Comparison of ENCODE assay signal across 8 cellular contexts in the genomic region with DNA sequence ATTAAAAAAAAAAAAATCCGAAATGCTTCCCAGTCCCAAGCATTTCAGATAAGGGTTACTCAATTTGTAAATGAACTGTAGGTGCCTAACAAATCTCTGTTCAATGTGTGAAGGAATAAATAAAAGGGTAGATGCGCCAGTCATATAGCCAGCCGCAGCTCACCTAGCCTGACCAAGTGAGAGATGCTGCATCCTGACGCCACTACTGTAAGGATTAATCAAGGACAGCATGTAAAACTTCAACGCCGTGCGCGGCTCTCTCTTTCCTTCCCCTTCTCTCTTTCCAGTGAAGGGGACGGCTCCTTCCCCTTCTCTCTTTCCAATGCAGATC. TPM values are rescaled to one million over a fixed set of nuclear protein-coding genes. Genes with fewer than 3 reads are reported as not detected.
DNase-seq lines count a peak whose midpoint lies in the region; ATAC-seq and TF ChIP-seq lines count a peak whose summit lies in the region.

No MANE protein-coding gene starts in this region.

- H4K20me1 ChIP-seq in OCI-LY1 (ENCODE audit: insufficient read depth, low read length): no peaks in the 10 kb centered on the region
- H4K20me1 ChIP-seq in neural progenitor cell (ENCODE audit: low read depth): no peaks in the 10 kb centered on the region

- no peak for DNase-seq in activated T-cell treated with anti-CD3 and anti-CD28 coated beads, Interleukin-2, amount 50 U/mL, for 4 hours
- no peak for DNase-seq in activated T-cell treated with anti-CD3 and anti-CD28 coated beads, Interleukin-2, amount 50 U/mL, for 1 hour
- DNase-seq in epithelial cell of esophagus (ENCODE audit: low read depth) (no peak), neural progenitor cell (ENCODE audit: low spot score) (no peak), DMS53 (lab: John Stamatoyannopoulos, UW) (no peak), NCI-H2171 treated with DMSO at 0.1 percent for 48 hours (lab: John Stamatoyannopoulos, UW) (no peak)
- no peak for DNase-seq in stimulated activated CD4-positive, alpha-beta T cell treated with anti-CD3 and anti-CD28 coated beads, Interleukin-4, amount 100 ng/mL, for 1 hour

- H3K9me3 ChIP-seq in OCI-LY1 (ENCODE audit: low read length): peaks cover under 1% of the 10 kb centered on the region; the same call in 1 of the 2 replicates
- no peaks in the 10 kb centered on the region for H3K9me3 ChIP-seq in neural progenitor cell (ENCODE audit: low read depth)

- H3K9ac ChIP-seq in OCI-LY1 (ENCODE audit: low read length) (peak overlapping the region; percentile 62), neural progenitor cell (peak overlapping the region; percentile 71)

- no peaks in the 10 kb centered on the region for H3K9me3 Mint-ChIP-seq in activated T-cell treated with anti-CD3 and anti-CD28 coated beads, Interleukin-2, amount 50 U/mL, for 4 hours
- H3K9me3 Mint-ChIP-seq in neural progenitor cell: no peaks in the 10 kb centered on the region

- H3K4me1 Mint-ChIP-seq in activated T-cell treated with anti-CD3 and anti-CD28 coated beads, Interleukin-2, amount 50 U/mL, for 4 hours (ENCODE audit: low read depth): peaks cover 28% of the 10 kb centered on the region
- peaks cover 17% of the 10 kb centered on the region for H3K4me1 Mint-ChIP-seq in neural progenitor cell

- peaks cover 18% of the 10 kb centered on the region for H3K36me3 ChIP-seq in OCI-LY1 (ENCODE audit: insufficient read depth, low read length)
- H3K36me3 ChIP-seq in neural progenitor cell: no peaks in the 10 kb centered on the region

- peaks cover 25% of the 10 kb centered on the region for H3K4me1 ChIP-seq in OCI-LY1 (ENCODE audit: insufficient read depth, low read length, severe bottlenecking)
- peaks cover 7% of the 10 kb centered on the region for H3K4me1 ChIP-seq in neural progenitor cell

- H3F3A ChIP-seq in OCI-LY1 (ENCODE audit: insufficient read depth, low read length): no peaks in the 10 kb centered on the region
- no peaks in the 10 kb centered on the region for H3F3A ChIP-seq in neural progenitor cell (ENCODE audit: low read depth)

- H2AFZ ChIP-seq in OCI-LY1 (ENCODE audit: low read length) (no peak overlapping the region), neural progenitor cell (replicated peaks) (peak overlapping the region; percentile 98)

- H3K27ac ChIP-seq in OCI-LY1 (ENCODE audit: low read depth, low read length, poor library complexity, severe bottlenecking) (no peak overlapping the region), neural progenitor cell (no peak overlapping the region)

- peak overlapping the region; percentile 70 for H3K4me3 ChIP-seq in OCI-LY1 (ENCODE audit: low read depth, low read length, poor library complexity, severe bottlenecking)
- H3K4me3 ChIP-seq in epithelial cell of esophagus (ENCODE audit: low read length): peak overlapping the region; percentile 91
- peak overlapping the region; percentile 80 for H3K4me3 ChIP-seq in neural progenitor cell

- H3K4me2 ChIP-seq in OCI-LY1 (ENCODE audit: low read length): peak overlapping the region; percentile 89
- peak overlapping the region; percentile 82 for H3K4me2 ChIP-seq in neural progenitor cell

- H3K36me3 Mint-ChIP-seq in activated T-cell treated with anti-CD3 and anti-CD28 coated beads, Interleukin-2, amount 50 U/mL, for 4 hours (ENCODE audit: insufficient read depth): peaks cover 19% of the 10 kb centered on the region
- H3K36me3 Mint-ChIP-seq in neural progenitor cell: no peaks in the 10 kb centered on the region

- peak overlapping the region; percentile 94 for H3K4me3 Mint-ChIP-seq in activated T-cell treated with anti-CD3 and anti-CD28 coated beads, Interleukin-2, amount 50 U/mL, for 4 hours
- H3K4me3 Mint-ChIP-seq in neural progenitor cell: peak overlapping the region; percentile 92

- no peaks in the 10 kb centered on the region for H3K9me2 ChIP-seq in OCI-LY1 (ENCODE audit: low read depth, low read length)

- H3K27me3 ChIP-seq in OCI-LY1 (ENCODE audit: insufficient read depth, low read length) (no peaks in the 10 kb centered on the region), neural progenitor cell (no peaks in the 10 kb centered on the region)

- peaks cover 6% of the 10 kb centered on the region; the same call in 1 of the 2 replicates for H3K79me2 ChIP-seq in OCI-LY1 (ENCODE audit: insufficient read depth, low read length)
- H3K79me2 ChIP-seq in neural progenitor cell (ENCODE audit: low read depth): peaks cover 30% of the 10 kb centered on the region

- ATAC-seq in activated T-cell treated with anti-CD3 and anti-CD28 coated beads, Interleukin-2, amount 50 U/mL, for 4 hours: peak; percentile 40 to 49

- no peaks in the 10 kb centered on the region for H3K27me3 Mint-ChIP-seq in activated T-cell treated with anti-CD3 and anti-CD28 coated beads, Interleukin-2, amount 50 U/mL, for 4 hours (ENCODE audit: low read depth)
- H3K27me3 Mint-ChIP-seq in neural progenitor cell (ENCODE audit: insufficient read depth, low read depth): no peaks in the 10 kb centered on the region

- TF ChIP-seq CTCF in OCI-LY1 (IDR thresholded peaks at IDR 0.05; ENCODE audit: low read length) (no peak), epithelial cell of esophagus (IDR thresholded peaks at IDR 0.05; ENCODE audit: insufficient read depth, low read depth, low read length, missing control alignments) (no peak), neural progenitor cell (IDR thresholded peaks at IDR 0.05) (no peak)

- H3K27ac Mint-ChIP-seq in neural progenitor cell: peak overlapping the region; percentile 62

RNA-seq across cellular contexts. Expression of a gene that starts 0.4 kb away (rescaled TPM):
- total RNA-seq in activated T-cell treated with anti-CD3 and anti-CD28 coated beads, Interleukin-2, amount 50 U/mL, for 4 hours: 100 to 1,000 TPM in 2 of 3 donors, 10 to 100 TPM in 1; 96.8 to 118 (median 109) TPM
- 110 and 115 TPM in 2 replicates for total RNA-seq in neural progenitor cell (ENCODE audit: low replicate concordance)

RNA-seq across cellular contexts. Expression of a gene that starts 56.1 kb away (rescaled TPM):
- 100 to 1,000 TPM; 349 to 426 (median 389) TPM for total RNA-seq in activated T-cell treated with anti-CD3 and anti-CD28 coated beads, Interleukin-2, amount 50 U/mL, for 4 hours
- 150 and 154 TPM in 2 replicates for total RNA-seq in neural progenitor cell (ENCODE audit: low replicate concordance)
